In genomic region chr1:235375919-235376600, GRCh38 we compare ENCODE assay signal across 1 cellular context.
TF ChIP-seq lines count a peak whose summit lies in the region.

No MANE protein-coding gene starts in this region.

TF ChIP-seq in SK-N-SH, 30 proteins besides CTCF, POLR2A, EP300 and RAD21 (continued from another document):
- TF ChIP-seq, protein P1, sequence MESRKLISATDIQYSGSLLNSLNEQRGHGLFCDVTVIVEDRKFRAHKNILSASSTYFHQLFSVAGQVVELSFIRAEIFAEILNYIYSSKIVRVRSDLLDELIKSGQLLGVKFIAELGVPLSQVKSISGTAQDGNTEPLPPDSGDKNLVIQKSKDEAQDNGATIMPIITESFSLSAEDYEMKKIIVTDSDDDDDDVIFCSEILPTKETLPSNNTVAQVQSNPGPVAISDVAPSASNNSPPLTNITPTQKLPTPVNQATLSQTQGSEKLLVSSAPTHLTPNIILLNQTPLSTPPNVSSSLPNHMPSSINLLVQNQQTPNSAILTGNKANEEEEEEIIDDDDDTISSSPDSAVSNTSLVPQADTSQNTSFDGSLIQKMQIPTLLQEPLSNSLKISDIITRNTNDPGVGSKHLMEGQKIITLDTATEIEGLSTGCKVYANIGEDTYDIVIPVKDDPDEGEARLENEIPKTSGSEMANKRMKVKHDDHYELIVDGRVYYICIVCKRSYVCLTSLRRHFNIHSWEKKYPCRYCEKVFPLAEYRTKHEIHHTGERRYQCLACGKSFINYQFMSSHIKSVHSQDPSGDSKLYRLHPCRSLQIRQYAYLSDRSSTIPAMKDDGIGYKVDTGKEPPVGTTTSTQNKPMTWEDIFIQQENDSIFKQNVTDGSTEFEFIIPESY (IDR thresholded peaks at IDR 0.05; ENCODE audit: borderline replicate concordance, low read depth) = no peak
- no peak for TF ChIP-seq PBX3 (IDR thresholded peaks at IDR 0.05)
- no peak for TF ChIP-seq NRF1 (IDR thresholded peaks at IDR 0.05; ENCODE audit: low read depth, low read length)
- TF ChIP-seq RXRA (IDR thresholded peaks at IDR 0.05; ENCODE audit: borderline replicate concordance, low read depth) = no peak
- TF ChIP-seq FOXM1 (IDR thresholded peaks at IDR 0.05; ENCODE audit: low read depth) = no peak
- TF ChIP-seq POLR2AphosphoS5 (IDR thresholded peaks at IDR 0.05; ENCODE audit: low read depth, low read length) = no peak
- TF ChIP-seq RCOR1 (IDR thresholded peaks at IDR 0.05; ENCODE audit: low read length) = no peak
- no peak for TF ChIP-seq YY1 (IDR thresholded peaks at IDR 0.05; ENCODE audit: low read depth)
